ENCODE assay signal across 8 cellular contexts in genomic region chr9:117782931-117783788, GRCh38.
DNase-seq lines count a peak whose midpoint lies in the region; ATAC-seq and TF ChIP-seq lines count a peak whose summit lies in the region.

No MANE protein-coding gene starts in this region.

- H3K27me3 ChIP-seq in ACC112 (ENCODE audit: insufficient read depth, low read length) (no peaks in the 10 kb centered on the region), mammary epithelial cell (ENCODE audit: insufficient read depth, low read length) (no peaks in the 10 kb centered on the region), smooth muscle cell (ENCODE audit: low read depth) (no peaks in the 10 kb centered on the region)

- no peaks in the 10 kb centered on the region for H3K36me3 ChIP-seq in ACC112 (ENCODE audit: insufficient read depth, low read length)
- H3K36me3 ChIP-seq in mammary epithelial cell (ENCODE audit: insufficient read depth, low read length): no peaks in the 10 kb centered on the region
- H3K36me3 ChIP-seq in smooth muscle cell (ENCODE audit: low read depth): no peaks in the 10 kb centered on the region

- BruUV-seq in mammary epithelial cell (replicated peaks; lab: Mats Ljungman, UMichigan): no TSS peak

- 13% methylated on average over 9 of the region's 10 CpGs for WGBS in mammary epithelial cell (ENCODE audit: low coverage, missing lambda C conversion rate)
- 29% methylated on average over 10 of the region's 10 CpGs for WGBS in smooth muscle cell (ENCODE audit: low lambda C conversion rate)

- H3K9ac ChIP-seq in mammary epithelial cell (ENCODE audit: insufficient read depth, low read length) (peak overlapping the region; percentile 40), smooth muscle cell (ENCODE audit: low read depth) (no peak overlapping the region)

- dilution Hi-C loops in mammary epithelial cell (cut with HindIII; ENCODE audit: low sequenced_read_pairs): no loop called here

- H3F3A ChIP-seq in smooth muscle cell (ENCODE audit: low read depth): no peaks in the 10 kb centered on the region

- H3K4me3 ChIP-seq in ACC112 (ENCODE audit: low read depth, low read length): peak overlapping the region; percentile 80
- H3K4me3 ChIP-seq in mammary epithelial cell (replicated peaks in 1 of 3; ENCODE audit: insufficient read depth in 1 of 3, low read depth in 2 of 3, low read length in 3 of 3): peak overlapping the region; percentile 54 to 72 (median 55)
- H3K4me3 ChIP-seq in smooth muscle cell: peak overlapping the region; percentile 40

- CTCF ChIA-PET in mammary epithelial cell (lab: Charles Lee; ENCODE audit: low non-redundant PET): interaction anchor here (0.7 kb wide), 1 partner anchor 184 kb away, joined by 5 read pairs; no protein-coding TSS in a partner anchor

- TF ChIP-seq CTCF in mammary epithelial cell (conservative IDR thresholded peaks at IDR 0.05 in 1 of 2, IDR thresholded peaks at IDR 0.05 in 1 of 2; ENCODE audit: extremely low read depth in 1 of 2, insufficient read depth in 1 of 2, low read depth in 1 of 2, low read length in 2 of 2): peak; percentile 92 to 93
- peak; percentile 92 for TF ChIP-seq CTCF in smooth muscle cell (IDR thresholded peaks at IDR 0.05; ENCODE audit: borderline replicate concordance, insufficient read depth, poor library complexity, severe bottlenecking)

- intact Hi-C loops in mammary epithelial cell (cut with micrococcal nuclease): loop anchor here (1.0 to 10.0 kb wide), 8 partner anchors 139 to 1582 kb away; no protein-coding TSS in a partner anchor

- in situ Hi-C loops in mammary epithelial cell (cut with MboI; ENCODE audit: low sequenced_read_pairs in 2 of 2): no loop called here

- DNase-seq in NCI-H2081 (lab: John Stamatoyannopoulos, UW) (peak; percentile 84 to 85), UCSD-AML1 (lab: John Stamatoyannopoulos, UW; ENCODE audit: unreplicated experiment) (peak; percentile 53), mammary epithelial cell (peak; percentile 71), islet precursor cell (peak; percentile 91), smooth muscle cell (lab: John Stamatoyannopoulos, UW; ENCODE audit: unreplicated experiment) (peak; percentile 11)

- ATAC-seq in GM18508 (IDR thresholded peaks at IDR 0.05; ENCODE audit: insufficient read depth, unreplicated experiment) (peak; percentile 62), HG02973 (IDR thresholded peaks at IDR 0.05; ENCODE audit: unreplicated experiment) (peak; percentile 81)

- peak overlapping the region; percentile 85 for H3K4me2 ChIP-seq in mammary epithelial cell (ENCODE audit: insufficient read depth, low read depth, low read length)
- H3K4me2 ChIP-seq in smooth muscle cell: peak overlapping the region; percentile 80

- H3K9me3 ChIP-seq in mammary epithelial cell (replicated peaks; ENCODE audit: insufficient read depth, low read length) (no peaks in the 10 kb centered on the region), smooth muscle cell (replicated peaks; ENCODE audit: low read depth) (no peaks in the 10 kb centered on the region)

- H2AFZ ChIP-seq in ACC112 (ENCODE audit: low read length, unreplicated experiment): peak overlapping the region; percentile 82
- H2AFZ ChIP-seq in mammary epithelial cell (ENCODE audit: low read depth, low read length): peak overlapping the region; percentile 95
- H2AFZ ChIP-seq in smooth muscle cell (ENCODE audit: low read depth): peak overlapping the region; percentile 44

- H3K79me2 ChIP-seq in ACC112 (ENCODE audit: control insufficient read depth, insufficient read depth, low read length, unreplicated experiment): no peaks in the 10 kb centered on the region
- no peaks in the 10 kb centered on the region for H3K79me2 ChIP-seq in mammary epithelial cell (ENCODE audit: insufficient read depth, low read length)
- H3K79me2 ChIP-seq in smooth muscle cell (ENCODE audit: low read depth): no peaks in the 10 kb centered on the region

- H4K20me1 ChIP-seq in mammary epithelial cell (ENCODE audit: insufficient read depth, low read length): no peaks in the 10 kb centered on the region
- no peaks in the 10 kb centered on the region for H4K20me1 ChIP-seq in smooth muscle cell (ENCODE audit: low read depth)

- peak overlapping the region; percentile 70 for H3K27ac ChIP-seq in ACC112 (ENCODE audit: low read depth, low read length)
- H3K27ac ChIP-seq in mammary epithelial cell (ENCODE audit: insufficient read depth, low read depth, low read length): no peak overlapping the region
- H3K27ac ChIP-seq in smooth muscle cell (ENCODE audit: low read depth): no peak overlapping the region

- peaks cover 21% of the 10 kb centered on the region for H3K4me1 ChIP-seq in ACC112 (ENCODE audit: control insufficient read depth, insufficient read depth, low read length, unreplicated experiment)
- peaks cover 7% of the 10 kb centered on the region for H3K4me1 ChIP-seq in mammary epithelial cell (ENCODE audit: insufficient read depth, low read length)
- H3K4me1 ChIP-seq in smooth muscle cell (ENCODE audit: low read depth): peaks cover 16% of the 10 kb centered on the region

Comparison
In these comparisons a context has a peak if more than half of its experiments do, and no peak if none do; other contexts are left out.
1. H2AFZ ChIP-seq: peak in every context shown above with its lines; median percentile 95 in mammary epithelial cell; 82 in ACC112; 44 in smooth muscle cell.
2. DNase-seq: peak in every context shown above with its lines; median percentile 91 in islet precursor cell; 84 in NCI-H2081; 71 in mammary epithelial cell; 53 in UCSD-AML1; 11 in smooth muscle cell.